Comparison of ENCODE assay signal across 8 cellular contexts in the genomic region with DNA sequence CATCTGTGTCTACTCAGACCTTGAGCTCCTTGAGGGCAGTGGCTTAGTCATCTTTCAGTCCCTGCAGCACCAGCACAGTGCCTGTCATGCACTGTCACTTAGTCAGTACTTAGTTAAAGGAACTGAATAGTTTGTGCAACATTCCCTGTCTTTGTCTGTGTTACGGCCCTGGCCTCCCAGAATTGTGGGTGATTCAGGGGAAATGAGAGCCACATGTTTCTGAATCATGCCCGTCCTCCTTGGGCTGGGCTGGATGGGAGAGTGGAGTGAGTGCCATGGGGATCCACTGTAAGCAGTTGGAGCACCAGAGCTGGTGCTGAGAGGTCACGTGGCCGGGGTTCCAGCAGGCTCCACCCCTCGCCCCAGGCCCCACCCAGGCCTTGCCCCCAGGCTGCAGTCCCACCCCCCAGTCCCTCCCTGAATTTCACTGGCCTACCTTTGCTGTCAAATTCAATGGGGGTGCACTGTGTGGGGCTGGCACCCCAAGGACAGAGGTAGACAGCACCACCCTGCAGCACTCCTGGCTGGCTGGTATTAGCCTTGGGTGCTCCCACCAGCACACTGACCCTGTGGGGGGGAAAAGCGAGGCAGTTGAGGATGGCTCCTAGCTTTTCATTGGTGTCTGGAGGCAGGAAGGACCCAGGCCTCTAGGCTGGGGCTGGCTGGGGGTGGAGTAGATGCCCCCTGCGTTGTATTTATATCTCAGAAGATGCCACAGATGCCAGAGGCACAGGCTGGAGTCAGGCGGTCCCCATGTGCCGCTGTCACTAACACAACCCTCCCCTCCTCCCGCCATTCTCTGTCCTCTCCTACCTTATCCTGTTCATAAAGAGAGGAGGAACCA. TPM values are rescaled to one million over a fixed set of nuclear protein-coding genes. Genes with fewer than 3 reads are reported as not detected.
A peak's percentile ranks its signal among the peaks of the same experiment; 100 is the strongest.
DNase-seq lines count a peak whose midpoint lies in the region; ATAC-seq, FAIRE-seq and TF ChIP-seq lines count a peak whose summit lies in the region.

No MANE protein-coding gene starts in this region.

- H3K79me1 ChIP-seq in IMR-90 (ENCODE audit: low read depth in 1 of 2, low read length in 2 of 2): peaks cover 22 to 76% of the 10 kb centered on the region in 2 experiments

- H4K8ac ChIP-seq in IMR-90 (ENCODE audit: low read depth in 2 of 2, low read length in 2 of 2): 0 out of 4 replicates have a peak overlapping the region, but pooled peaks of 1 of the 2 experiments have one; percentile 24

- 0 out of 2 replicates have a peak overlapping the region, but pooled peaks have one; percentile 21 for H3K14ac ChIP-seq in IMR-90 (replicated peaks; ENCODE audit: low read depth, low read length)

- peak overlapping the region; percentile 98 for H3K27ac Mint-ChIP-seq in activated CD4-positive, alpha-beta T cell treated with anti-CD3 and anti-CD28 coated beads, Interleukin-2, amount 10 ng/mL, durations not matched to agents 24 days and 14 days
- H3K27ac Mint-ChIP-seq in natural killer cell treated with Interleukin-12 subunit alpha and Interleukin-12 subunit beta and Interleukin-15 and Interleukin-18, amount 100 ng/mL, for 72 hours: peak overlapping the region; percentile 81 to 85
- no peak overlapping the region for H3K27ac Mint-ChIP-seq in progenitor cell of endocrine pancreas

- no TSS peak for BruUV-seq in IMR-90 (replicated peaks; lab: Mats Ljungman, UMichigan)
- no TSS peak for BruUV-seq in endothelial cell of umbilical vein (replicated peaks; lab: Mats Ljungman, UMichigan)

- H3K4me3 ChIP-seq in IMR-90 (ENCODE audit: insufficient read depth, low read depth, low read length) (no peak overlapping the region), endothelial cell of umbilical vein (replicated peaks in 1 of 3; ENCODE audit: insufficient read depth in 1 of 3, low read depth in 1 of 3, low read length in 3 of 3) (no peak overlapping the region)

- TF ChIP-seq POLR2A in IMR-90 (IDR thresholded peaks at IDR 0.05; ENCODE audit: low read depth, low read length) (0 out of 2 replicates have a peak, but pooled peaks have one; percentile 32), endothelial cell of umbilical vein (IDR thresholded peaks at IDR 0.05; ENCODE audit: low read depth, low read length) (no peak)

- H3K27me3 ChIP-seq in IMR-90 (ENCODE audit: control insufficient read depth, insufficient read depth, low read length) (no peaks in the 10 kb centered on the region), endothelial cell of umbilical vein (ENCODE audit: control insufficient read depth in 2 of 2, insufficient read depth in 2 of 2, low read length in 2 of 2) (no peaks in the 10 kb centered on the region)

- H2AFZ ChIP-seq in IMR-90 (replicated peaks; ENCODE audit: low read length, poor library complexity): no peak overlapping the region
- H2AFZ ChIP-seq in endothelial cell of umbilical vein (ENCODE audit: low read depth, low read length): no peak overlapping the region

- DNase-seq in IMR-90 (peak; percentile 96), endothelial cell of umbilical vein (ENCODE audit: low read depth, low spot score) (peak; percentile 88), progenitor cell of endocrine pancreas (ENCODE audit: low spot score, unreplicated experiment) (no peak), NCI-H526 treated with DMSO at 0.1 percent for 48 hours (lab: John Stamatoyannopoulos, UW) (no peak)
- peak; percentile 89 for DNase-seq in activated CD4-positive, alpha-beta T cell treated with anti-CD3 and anti-CD28 coated beads, Interleukin-2, amount 10 ng/mL, durations not matched to agents 24 days and 14 days
- peak; percentile 73 for DNase-seq in natural killer cell treated with Interleukin-12 subunit alpha and Interleukin-12 subunit beta and Interleukin-15 and Interleukin-18, amount 100 ng/mL, for 72 hours (ENCODE audit: low spot score)

- H3K4me1 ChIP-seq in IMR-90 (ENCODE audit: control insufficient read depth, insufficient read depth, low read length): peaks cover 30% of the 10 kb centered on the region
- peaks cover 58% of the 10 kb centered on the region for H3K4me1 ChIP-seq in endothelial cell of umbilical vein (ENCODE audit: control insufficient read depth, extremely low read depth, insufficient read depth, low read length)

- H2BK20ac ChIP-seq in IMR-90 (ENCODE audit: low read depth, low read length): no peak overlapping the region

- peak; percentile 89 for ATAC-seq in IMR-90 (ENCODE audit: low read depth)
- peak; percentile 87 for ATAC-seq in natural killer cell treated with Interleukin-12 subunit alpha and Interleukin-12 subunit beta and Interleukin-15 and Interleukin-18, amount 100 ng/mL, for 72 hours
- ATAC-seq in HG02763 (IDR thresholded peaks at IDR 0.05; ENCODE audit: unreplicated experiment): no peak
- no peak for ATAC-seq in HG02885 (IDR thresholded peaks at IDR 0.05; ENCODE audit: poor library complexity, unreplicated experiment)

- peak overlapping the region; percentile 38 for H3K4ac ChIP-seq in IMR-90 (ENCODE audit: low read depth, low read length)

- H3K36me3 Mint-ChIP-seq in activated CD4-positive, alpha-beta T cell treated with anti-CD3 and anti-CD28 coated beads, Interleukin-2, amount 10 ng/mL, durations not matched to agents 24 days and 14 days (ENCODE audit: low read depth): peaks cover 29% of the 10 kb centered on the region
- H3K36me3 Mint-ChIP-seq in natural killer cell treated with Interleukin-12 subunit alpha and Interleukin-12 subunit beta and Interleukin-15 and Interleukin-18, amount 100 ng/mL, for 72 hours: peaks cover 8% of the 10 kb centered on the region
- H3K36me3 Mint-ChIP-seq in progenitor cell of endocrine pancreas (ENCODE audit: insufficient read depth): peaks cover 10% of the 10 kb centered on the region

- POLR2A ChIA-PET in IMR-90 (lab: Charles Lee; ENCODE audit: unreplicated experiment) (no interaction called here), endothelial cell of umbilical vein (lab: Charles Lee) (interaction anchor here (1.3 to 8.7 kb wide), 5 partner anchors 12 to 33 kb away, joined by 3 to 60 read pairs (median 19); no protein-coding TSS in a partner anchor)

- no peaks in the 10 kb centered on the region for H3K9me3 ChIP-seq in IMR-90 (ENCODE audit: control insufficient read depth, insufficient read depth, low read length)
- H3K9me3 ChIP-seq in endothelial cell of umbilical vein (replicated peaks; ENCODE audit: control insufficient read depth, insufficient read depth, low read length): no peaks in the 10 kb centered on the region

- dilution Hi-C loops in IMR-90 (cut with HindIII; ENCODE audit: low sequenced_read_pairs, unreplicated experiment): no loop called here
- dilution Hi-C loops in endothelial cell of umbilical vein (cut with MboI; ENCODE audit: extremely low pct_ligation_motif_present, low sequenced_read_pairs): no loop called here

- no peak; the same call in 1 of the 2 replicates for TF ChIP-seq RAD21 in IMR-90 (IDR thresholded peaks at IDR 0.05; ENCODE audit: low read length)

- no peak overlapping the region for H3K18ac ChIP-seq in IMR-90 (ENCODE audit: low read depth, low read length)

- 0% methylated on average over 2 of the region's 10 CpGs; no CpG with 5 or more reads in 1 of the 2 experiments for WGBS in IMR-90 (ENCODE audit: extremely low coverage in 2 of 2, insufficient read length in 1 of 2), 2 experiments

- H3K9me1 ChIP-seq in IMR-90 (ENCODE audit: insufficient read depth, low read length) (peaks cover 24% of the 10 kb centered on the region), endothelial cell of umbilical vein (replicated peaks; ENCODE audit: control insufficient read depth, extremely low read depth, insufficient read depth, low read length) (no peaks in the 10 kb centered on the region)

- intact Hi-C loops in IMR-90 (cut with micrococcal nuclease): no loop called here
- intact Hi-C loops in activated CD4-positive, alpha-beta T cell treated with anti-CD3 and anti-CD28 coated beads, Interleukin-2, amount 10 ng/mL, durations not matched to agents 24 days and 14 days (cut with micrococcal nuclease): loop anchor here (10.0 kb wide), 1 partner anchor 573 kb away; a partner anchor contains a TSS
- intact Hi-C loops in endothelial cell of umbilical vein (cut with micrococcal nuclease): loop anchor here (1.0 to 5.0 kb wide), 4 partner anchors 8 to 129 kb away; a partner anchor contains a TSS

- H2BK120ac ChIP-seq in IMR-90 (ENCODE audit: low read depth, low read length): no peak overlapping the region

- CTCF ChIA-PET in IMR-90 (lab: Yijun Ruan, JAX) (interaction anchor here (0.5 to 1.9 kb wide), 5 partner anchors 9 to 41 kb away, joined by 3 to 15 read pairs (median 4); no protein-coding TSS in a partner anchor), endothelial cell of umbilical vein (lab: Charles Lee) (interaction anchor here (0.7 to 11.8 kb wide), 13 partner anchors 7 to 87 kb away, joined by 3 to 221 read pairs (median 6); a partner anchor contains a TSS)

- H3K23ac ChIP-seq in IMR-90 (ENCODE audit: low read depth, low read length): no peak overlapping the region; the same call in 1 of the 2 replicates

- H2AK9ac ChIP-seq in IMR-90 (replicated peaks; ENCODE audit: low read depth, low read length, poor library complexity): peak overlapping the region; percentile 81

- H3K36me3 ChIP-seq in IMR-90 (ENCODE audit: control insufficient read depth, insufficient read depth, low read length) (peaks cover 41% of the 10 kb centered on the region), endothelial cell of umbilical vein (ENCODE audit: control insufficient read depth in 2 of 2, extremely low read depth in 1 of 2, insufficient read depth in 2 of 2, low read length in 2 of 2) (peaks cover 31 to 46% of the 10 kb centered on the region in 2 experiments)

- H4K20me1 ChIP-seq in IMR-90 (ENCODE audit: insufficient read depth, low read length) (peaks cover 90% of the 10 kb centered on the region), endothelial cell of umbilical vein (replicated peaks; ENCODE audit: control insufficient read depth, extremely low read depth, insufficient read depth, low read length) (no peaks in the 10 kb centered on the region)

- H2AK5ac ChIP-seq in IMR-90 (ENCODE audit: low read depth, low read length): peak overlapping the region; percentile 33; the same call in 1 of the 2 replicates

- peak overlapping the region; percentile 10; the same call in 1 of the 2 replicates for H3K56ac ChIP-seq in IMR-90 (ENCODE audit: extremely low read depth, insufficient read depth, low read length)

- H3K4me2 ChIP-seq in IMR-90 (ENCODE audit: low read depth, low read length) (no peak overlapping the region), endothelial cell of umbilical vein (ENCODE audit: insufficient read depth, low read length) (peak overlapping the region; percentile 98)

- in situ Hi-C loops in IMR-90 (cut with MboI; ENCODE audit: low sequenced_read_pairs): no loop called here

- peak; percentile 91 for FAIRE-seq in endothelial cell of umbilical vein (lab: Jason Lieb, UNC)

- no peak overlapping the region for H2BK15ac ChIP-seq in IMR-90 (ENCODE audit: low read depth, low read length)

- peak overlapping the region; percentile 84 for H3K4me3 Mint-ChIP-seq in activated CD4-positive, alpha-beta T cell treated with anti-CD3 and anti-CD28 coated beads, Interleukin-2, amount 10 ng/mL, durations not matched to agents 24 days and 14 days
- peak overlapping the region; percentile 83 for H3K4me3 Mint-ChIP-seq in natural killer cell treated with Interleukin-12 subunit alpha and Interleukin-12 subunit beta and Interleukin-15 and Interleukin-18, amount 100 ng/mL, for 72 hours
- no peak overlapping the region for H3K4me3 Mint-ChIP-seq in progenitor cell of endocrine pancreas (ENCODE audit: low read depth)

- no peaks in the 10 kb centered on the region for H3K9me3 Mint-ChIP-seq in activated CD4-positive, alpha-beta T cell treated with anti-CD3 and anti-CD28 coated beads, Interleukin-2, amount 10 ng/mL, durations not matched to agents 24 days and 14 days
- H3K9me3 Mint-ChIP-seq in natural killer cell treated with Interleukin-12 subunit alpha and Interleukin-12 subunit beta and Interleukin-15 and Interleukin-18, amount 100 ng/mL, for 72 hours: no peaks in the 10 kb centered on the region
- no peaks in the 10 kb centered on the region for H3K9me3 Mint-ChIP-seq in progenitor cell of endocrine pancreas (ENCODE audit: low read depth)

- 0 out of 2 replicates have a peak overlapping the region, but pooled peaks have one; percentile 5 for H4K91ac ChIP-seq in IMR-90 (ENCODE audit: insufficient read depth, low read depth, low read length)

- TF ChIP-seq CTCF in IMR-90 (conservative IDR thresholded peaks at IDR 0.05; ENCODE audit: low read depth, low read length) (no peak), endothelial cell of umbilical vein (IDR thresholded peaks at IDR 0.05; ENCODE audit: extremely low read depth in 1 of 2, insufficient read depth in 1 of 2, low read depth in 1 of 2, low read length in 2 of 2) (no peak), progenitor cell of endocrine pancreas (IDR thresholded peaks at IDR 0.05; ENCODE audit: unreplicated experiment) (no peak)

- peaks cover 97% of the 10 kb centered on the region for H3K79me2 ChIP-seq in endothelial cell of umbilical vein (ENCODE audit: control insufficient read depth, insufficient read depth, low read length)

- no peak overlapping the region for H4K5ac ChIP-seq in IMR-90 (ENCODE audit: low read depth, low read length)

- peaks cover 56% of the 10 kb centered on the region for H3K4me1 Mint-ChIP-seq in activated CD4-positive, alpha-beta T cell treated with anti-CD3 and anti-CD28 coated beads, Interleukin-2, amount 10 ng/mL, durations not matched to agents 24 days and 14 days
- H3K4me1 Mint-ChIP-seq in natural killer cell treated with Interleukin-12 subunit alpha and Interleukin-12 subunit beta and Interleukin-15 and Interleukin-18, amount 100 ng/mL, for 72 hours (ENCODE audit: low read depth in 2 of 2): peaks cover 42 to 46% of the 10 kb centered on the region in 2 donors
- H3K4me1 Mint-ChIP-seq in progenitor cell of endocrine pancreas (ENCODE audit: low read depth): peaks cover 17% of the 10 kb centered on the region

- no peaks in the 10 kb centered on the region for H3K27me3 Mint-ChIP-seq in activated CD4-positive, alpha-beta T cell treated with anti-CD3 and anti-CD28 coated beads, Interleukin-2, amount 10 ng/mL, durations not matched to agents 24 days and 14 days
- no peaks in the 10 kb centered on the region for H3K27me3 Mint-ChIP-seq in natural killer cell treated with Interleukin-12 subunit alpha and Interleukin-12 subunit beta and Interleukin-15 and Interleukin-18, amount 100 ng/mL, for 72 hours
- no peaks in the 10 kb centered on the region for H3K27me3 Mint-ChIP-seq in progenitor cell of endocrine pancreas

- H3K9ac ChIP-seq in IMR-90 (ENCODE audit: low read depth, low read length) (no peak overlapping the region), endothelial cell of umbilical vein (replicated peaks; ENCODE audit: extremely low read depth, insufficient read depth, low read length) (peak overlapping the region; percentile 74)

- H3K27ac ChIP-seq in IMR-90 (ENCODE audit: insufficient read depth, low read length) (peak overlapping the region; percentile 36), endothelial cell of umbilical vein (ENCODE audit: insufficient read depth, low read depth, low read length) (peak overlapping the region; percentile 96)

- peak overlapping the region; percentile 67 for H2BK5ac ChIP-seq in IMR-90 (ENCODE audit: low read depth, low read length, poor library complexity, severe bottlenecking)

RNA-seq across cellular contexts. Expression of a gene that starts 7.4 kb away (rescaled TPM):
- 144 and 159 TPM in 2 replicates for total RNA-seq in IMR-90 (2012; rRNA removed)
- 254 and 259 TPM in 2 replicates for polyA plus RNA-seq in IMR-90 (2012; rRNA removed)
- 136 and 185 TPM in 2 replicates for polyA plus RNA-seq in IMR-90 (2012; cell fraction: cytosol; rRNA removed)
- polyA plus RNA-seq in IMR-90 (2012; cell fraction: nucleus; rRNA removed; ENCODE audit: low replicate concordance): 196 and 225 TPM in 2 replicates
- total RNA-seq in activated CD4-positive, alpha-beta T cell treated with anti-CD3 and anti-CD28 coated beads, Interleukin-2, amount 10 ng/mL, durations not matched to agents 24 days and 14 days: 43.9 and 48.0 TPM in 2 replicates
- 938 and 994 TPM in 2 replicates for total RNA-seq in endothelial cell of umbilical vein
- polyA plus RNA-seq in endothelial cell of umbilical vein: 657 and 731 TPM in 2 replicates
- polyA plus RNA-seq in endothelial cell of umbilical vein (2011; cell fraction: cytosol; rRNA removed): 643 and 681 TPM in 2 replicates
- 771 and 889 TPM in 2 replicates for polyA plus RNA-seq in endothelial cell of umbilical vein (2011; cell fraction: nucleus; rRNA removed)
- polyA plus RNA-seq in endothelial cell of umbilical vein (2012): 879 and 902 TPM in 2 replicates
- polyA minus RNA-seq in endothelial cell of umbilical vein: 914 and 1,135 TPM in 2 replicates
- polyA minus RNA-seq in endothelial cell of umbilical vein (2011; cell fraction: cytosol; rRNA and poly(A)+ RNA removed): 30.9 TPM
- polyA minus RNA-seq in endothelial cell of umbilical vein (2011; cell fraction: nucleus; rRNA and poly(A)+ RNA removed): 459 and 500 TPM in 2 replicates
- 10 to 100 TPM; 31.8 to 32.1 TPM for total RNA-seq in natural killer cell treated with Interleukin-12 subunit alpha and Interleukin-12 subunit beta and Interleukin-15 and Interleukin-18, amount 100 ng/mL, for 72 hours
- 32.2 and 37.8 TPM in 2 replicates for total RNA-seq in progenitor cell of endocrine pancreas

RNA-seq across cellular contexts. Expression of a gene that starts 27.1 kb away (rescaled TPM):
- total RNA-seq in IMR-90 (2012; rRNA removed) (0.28 and 0.36 TPM in 2 replicates), endothelial cell of umbilical vein (7.9 and 9.6 TPM in 2 replicates), progenitor cell of endocrine pancreas (15.6 and 16.6 TPM in 2 replicates)
- polyA plus RNA-seq in IMR-90 (2012; rRNA removed) (2.5 and 2.9 TPM in 2 replicates), endothelial cell of umbilical vein (1.6 and 2.3 TPM in 2 replicates)
- polyA plus RNA-seq in IMR-90 (2012; cell fraction: cytosol; rRNA removed): 3.1 and 5.4 TPM in 2 replicates
- 3.7 and 8.0 TPM in 2 replicates for polyA plus RNA-seq in IMR-90 (2012; cell fraction: nucleus; rRNA removed; ENCODE audit: low replicate concordance)
- 0.84 and 1.2 TPM in 2 replicates for total RNA-seq in activated CD4-positive, alpha-beta T cell treated with anti-CD3 and anti-CD28 coated beads, Interleukin-2, amount 10 ng/mL, durations not matched to agents 24 days and 14 days
- 1.6 and 2.1 TPM in 2 replicates for polyA plus RNA-seq in endothelial cell of umbilical vein (2011; cell fraction: cytosol; rRNA removed)
- polyA plus RNA-seq in endothelial cell of umbilical vein (2011; cell fraction: nucleus; rRNA removed): 3.9 and 4.0 TPM in 2 replicates
- 5.2 and 7.8 TPM in 2 replicates for polyA plus RNA-seq in endothelial cell of umbilical vein (2012)
- 2.1 and 3.5 TPM in 2 replicates for polyA minus RNA-seq in endothelial cell of umbilical vein
- polyA minus RNA-seq in endothelial cell of umbilical vein (2011; cell fraction: cytosol; rRNA and poly(A)+ RNA removed): 8.5 TPM
- polyA minus RNA-seq in endothelial cell of umbilical vein (2011; cell fraction: nucleus; rRNA and poly(A)+ RNA removed): 2.3 and 4.6 TPM in 2 replicates
- 1 to 10 TPM; 1.1 to 1.5 TPM for total RNA-seq in natural killer cell treated with Interleukin-12 subunit alpha and Interleukin-12 subunit beta and Interleukin-15 and Interleukin-18, amount 100 ng/mL, for 72 hours

RNA-seq across cellular contexts. Expression of a gene that starts 47.3 kb away (rescaled TPM):
- not detected in 2 replicates for total RNA-seq in IMR-90 (2012; rRNA removed)
- polyA plus RNA-seq in IMR-90 (2012; rRNA removed): not detected in 2 replicates
- 0.02 TPM in 1 of 2 replicates, not detected in the other for polyA plus RNA-seq in IMR-90 (2012; cell fraction: cytosol; rRNA removed)
- 0.19 and 0.36 TPM in 2 replicates for polyA plus RNA-seq in IMR-90 (2012; cell fraction: nucleus; rRNA removed; ENCODE audit: low replicate concordance)
- 1.5 TPM in 2 replicates for total RNA-seq in activated CD4-positive, alpha-beta T cell treated with anti-CD3 and anti-CD28 coated beads, Interleukin-2, amount 10 ng/mL, durations not matched to agents 24 days and 14 days
- not detected in 2 replicates for total RNA-seq in endothelial cell of umbilical vein
- polyA plus RNA-seq in endothelial cell of umbilical vein: 0.08 TPM in 1 of 2 replicates, not detected in the other
- polyA plus RNA-seq in endothelial cell of umbilical vein (2011; cell fraction: cytosol; rRNA removed): 0.03 TPM in 1 of 2 replicates, not detected in the other
- 0.48 and 0.63 TPM in 2 replicates for polyA plus RNA-seq in endothelial cell of umbilical vein (2011; cell fraction: nucleus; rRNA removed)
- not detected in 2 replicates for polyA plus RNA-seq in endothelial cell of umbilical vein (2012)
- not detected in 2 replicates for polyA minus RNA-seq in endothelial cell of umbilical vein
- polyA minus RNA-seq in endothelial cell of umbilical vein (2011; cell fraction: cytosol; rRNA and poly(A)+ RNA removed): not detected
- polyA minus RNA-seq in endothelial cell of umbilical vein (2011; cell fraction: nucleus; rRNA and poly(A)+ RNA removed): 0.38 and 0.48 TPM in 2 replicates
- total RNA-seq in natural killer cell treated with Interleukin-12 subunit alpha and Interleukin-12 subunit beta and Interleukin-15 and Interleukin-18, amount 100 ng/mL, for 72 hours: 10 to 100 TPM; 23.5 to 91.5 TPM
- total RNA-seq in progenitor cell of endocrine pancreas: not detected in 2 replicates

Comparison
In these comparisons a context has a peak if more than half of its experiments do, and no peak if none do; other contexts are left out.
1. ATAC-seq: peak in IMR-90 (single experiment) and natural killer cell treated with Interleukin-12 subunit alpha and Interleukin-12 subunit beta and Interleukin-15 and Interleukin-18, amount 100 ng/mL, for 72 hours (2 of 2); none in HG02763 (single experiment) and HG02885 (single experiment).
2. DNase-seq: peak in IMR-90 (single experiment), activated CD4-positive, alpha-beta T cell treated with anti-CD3 and anti-CD28 coated beads, Interleukin-2, amount 10 ng/mL, durations not matched to agents 24 days and 14 days (single experiment), endothelial cell of umbilical vein (single experiment) and natural killer cell treated with Interleukin-12 subunit alpha and Interleukin-12 subunit beta and Interleukin-15 and Interleukin-18, amount 100 ng/mL, for 72 hours (single experiment); none in progenitor cell of endocrine pancreas (single experiment) and NCI-H526 treated with DMSO at 0.1 percent for 48 hours (single experiment).